ENCODE assay signal across 12 cellular contexts in genomic region chr9:97556721-97557605, GRCh38. TPM values are rescaled to one million over a fixed set of nuclear protein-coding genes. Genes with fewer than 3 reads are reported as not detected.
A peak's percentile ranks its signal among the peaks of the same experiment; 100 is the strongest.
DNase-seq lines count a peak whose midpoint lies in the region; TF ChIP-seq lines count a peak whose summit lies in the region.
"Had no signal": no experiment of that assay in that cellular context is flagged by ENCODE, and none has a peak within 500 bp of the region (broad histone marks: within the 10 kb centered on the region; RNA-seq: fewer than 3 reads in every experiment).

No MANE protein-coding gene starts in this region.

- no peak overlapping the region for H3K4me3 Mint-ChIP-seq in HFFc6
- H3K4me3 Mint-ChIP-seq: activated CD8-positive, alpha-beta T cell treated with anti-CD3 and anti-CD28 coated beads for 36 hours; activated naive CD4-positive, alpha-beta T cell treated with anti-CD3 and anti-CD28 coated beads for 36 hours; H9 had no signal

- peak overlapping the region; percentile 89 to 93 (median 90) for H3K27ac ChIP-seq in esophagus muscularis mucosa (replicated peaks in 1 of 4)
- H3K27ac ChIP-seq in ovary = peak overlapping the region; percentile 84 to 86
- H3K27ac ChIP-seq in uterus = peak overlapping the region; percentile 93 to 98

- intact Hi-C loops in esophagus muscularis mucosa (cut with DNase I) = no loop called here
- intact Hi-C loops in ovary (cut with DNase I) = loop anchor here in 3 of 4 donors (2.0 to 5.0 kb wide), 2 partner anchors 54 to 55 kb away; partner anchors contain the start of gene TMOD1 (in 2 of the 3)
- intact Hi-C loops in uterus (cut with DNase I; ENCODE audit: low total_unique reads) = no loop called here

- H3K27ac Mint-ChIP-seq in HFFc6 = no peak overlapping the region
- H3K27ac Mint-ChIP-seq: activated CD8-positive, alpha-beta T cell treated with anti-CD3 and anti-CD28 coated beads for 36 hours; activated naive CD4-positive, alpha-beta T cell treated with anti-CD3 and anti-CD28 coated beads for 36 hours; H9 had no signal

- peaks cover 56% of the 10 kb centered on the region for H3K27me3 Mint-ChIP-seq in HFFc6 (ENCODE audit: insufficient read depth)

- WGBS in esophagus muscularis mucosa = 75% methylated on average over 15 of the region's 15 CpGs
- 55 to 68% (median 62%) methylated on average over 15 of the region's 15 CpGs for WGBS in ovary, 3 donors

- peaks cover 60 to 81% (median 66%) of the 10 kb centered on the region in 4 donors for H3K4me1 ChIP-seq in esophagus muscularis mucosa
- peaks cover 38% of the 10 kb centered on the region for H3K4me1 ChIP-seq in ovary (ENCODE audit: insufficient read depth)
- peaks cover 7 to 17% of the 10 kb centered on the region in 2 donors for H3K4me1 ChIP-seq in uterus

- peaks cover 7% of the 10 kb centered on the region for H3K4me1 Mint-ChIP-seq in HFFc6 (ENCODE audit: low read depth)

- TF ChIP-seq POLR2A in esophagus muscularis mucosa (IDR thresholded peaks at IDR 0.05; ENCODE audit: low read depth) (no peak), ovary (IDR thresholded peaks at IDR 0.05) (no peak), uterus (IDR thresholded peaks at IDR 0.05) (no peak)

- no peaks in the 10 kb centered on the region for H3K36me3 Mint-ChIP-seq in HFFc6 (ENCODE audit: low read depth)

- H3K4me3 ChIP-seq in esophagus muscularis mucosa (peak overlapping the region in 1 of 4 donors; percentile 2), ovary (no peak overlapping the region), uterus (no peak overlapping the region)

- H3K27me3 ChIP-seq in esophagus muscularis mucosa (no peaks in the 10 kb centered on the region), ovary (no peaks in the 10 kb centered on the region), uterus (no peaks in the 10 kb centered on the region)

- TF ChIP-seq CTCF in esophagus muscularis mucosa (IDR thresholded peaks at IDR 0.05) = no peak
- TF ChIP-seq CTCF in ovary (IDR thresholded peaks at IDR 0.05) = peak in 2 of 3 donors; percentile 28 to 29
- TF ChIP-seq CTCF in uterus (IDR thresholded peaks at IDR 0.05) = peak in 1 of 4 experiments; percentile 6
- TF ChIP-seq CTCF in HFFc6 (IDR thresholded peaks at IDR 0.05) = no peak

- H3K9me3 ChIP-seq in esophagus muscularis mucosa (no peaks in the 10 kb centered on the region), ovary (no peaks in the 10 kb centered on the region), uterus (no peaks in the 10 kb centered on the region)

- H3K36me3 ChIP-seq in esophagus muscularis mucosa (peaks cover 9 to 43% (median 22%) of the 10 kb centered on the region in 4 donors), ovary (no peaks in the 10 kb centered on the region), uterus (no peaks in the 10 kb centered on the region)

- no peaks in the 10 kb centered on the region for H3K9me3 Mint-ChIP-seq in HFFc6
- H3K9me3 Mint-ChIP-seq: activated CD8-positive, alpha-beta T cell treated with anti-CD3 and anti-CD28 coated beads for 36 hours; activated naive CD4-positive, alpha-beta T cell treated with anti-CD3 and anti-CD28 coated beads for 36 hours; H9 had no signal

- DNase-seq in activated effector memory CD4-positive, alpha-beta T cell treated with anti-CD3 and anti-CD28 coated beads, Interleukin-2, amount 50 U/mL, for 16 hours = peak; percentile 43
- DNase-seq in activated effector memory CD4-positive, alpha-beta T cell treated with Interleukin-2 at 50 U/mL for 16 hours = no peak
- no peak for DNase-seq in esophagus muscularis mucosa (ENCODE audit: extremely low spot score)
- peak; percentile 78 to 89 (median 86) for DNase-seq in ovary
- peak; percentile 83 to 85 for DNase-seq in uterus
- DNase-seq in SW480 (ENCODE audit: low spot score) = no peak
- DNase-seq in HFFc6 = no peak
- DNase-seq in cerebellar nuclear complex (lab: John Stamatoyannopoulos, UW) = no peak
- DNase-seq: activated CD8-positive, alpha-beta T cell treated with anti-CD3 and anti-CD28 coated beads for 36 hours; activated naive CD4-positive, alpha-beta T cell treated with anti-CD3 and anti-CD28 coated beads for 36 hours; H9 had no signal

- TF ChIP-seq EP300 in esophagus muscularis mucosa (IDR thresholded peaks at IDR 0.05) = no peak
- no peak for TF ChIP-seq EP300 in ovary (IDR thresholded peaks at IDR 0.05)

RNA-seq across cellular contexts. Expression of gene TMOD1, which starts 55.5 kb away (rescaled TPM):
- total RNA-seq in esophagus muscularis mucosa = 10 to 100 TPM; 68.4 to 97.6 (median 71.6) TPM
- 10 to 100 TPM; 37.1 to 76.9 (median 64.0) TPM for total RNA-seq in ovary
- 10 to 100 TPM; 56.8 to 77.2 TPM for polyA plus RNA-seq in ovary
- 10 to 100 TPM in 3 of 4 donors, 1 to 10 TPM in 1; 5.9 to 93.7 (median 22.2) TPM for total RNA-seq in uterus
- under 1 TPM; 0.14 to 0.60 (median 0.57) TPM for total RNA-seq in HFFc6 (2021; fragmentation: NEBNext Ultra II Directional; extraction: Animal tissue kit (Norgen Biotek cat#: 25700))
- polyA plus RNA-seq: keratinocyte had no signal

Comparison
In these comparisons a context has a peak if more than half of its experiments do, and no peak if none do; other contexts are left out.
1. DNase-seq: peak in activated effector memory CD4-positive, alpha-beta T cell treated with anti-CD3 and anti-CD28 coated beads, Interleukin-2, amount 50 U/mL, for 16 hours (single experiment), ovary (5 of 5) and uterus (2 of 2); none in activated effector memory CD4-positive, alpha-beta T cell treated with Interleukin-2 at 50 U/mL for 16 hours (single experiment), esophagus muscularis mucosa (single experiment), SW480 (single experiment), HFFc6 (single experiment) and cerebellar nuclear complex (0 of 2).
2. CTCF ChIP-seq: peak in ovary (2 of 3); none in esophagus muscularis mucosa (0 of 3) and HFFc6 (single experiment).
3. RNA of gene TMOD1, which starts 55.5 kb away (total RNA-seq): 68.4 to 97.6 TPM in esophagus muscularis mucosa, 37.1 to 76.9 TPM in ovary and 5.9 to 93.7 TPM in uterus; 0.14 to 0.60 TPM in HFFc6; every median in the first group is over 4 times any median in the second.
4. intact Hi-C loops: an anchor here in ovary (2.0 to 5.0 kb wide); none called in esophagus muscularis mucosa and uterus.
5. Peak in every context shown above with its lines, with median percentiles within 50 percentile points of each other: H3K27ac ChIP-seq.